ENCODE assay signal across 8 cellular contexts in genomic region chr1:147072371-147073061, GRCh38.
A peak's percentile ranks its signal among the peaks of the same experiment; 100 is the strongest.
DNase-seq lines count a peak whose midpoint lies in the region; ATAC-seq, FAIRE-seq and TF ChIP-seq lines count a peak whose summit lies in the region.

No MANE protein-coding gene starts in this region.

- peak overlapping the region in 1 of 2 experiments; percentile 48; a peak in 1 of 4 replicates for H3K9ac ChIP-seq in K562 (ENCODE audit: insufficient read depth in 1 of 2, low read depth in 2 of 2, low read length in 2 of 2)

- BruUV-seq in K562 (replicated peaks; lab: Mats Ljungman, UMichigan), result no TSS peak

- TF ChIP-seq POLR2A in K562 (conservative IDR thresholded peaks at IDR 0.05), result no peak
- TF ChIP-seq POLR2A in right lobe of liver (IDR thresholded peaks at IDR 0.05), result no peak
- TF ChIP-seq POLR2A in suprapubic skin (IDR thresholded peaks at IDR 0.05), result no peak

- H3K79me2 ChIP-seq in K562 (ENCODE audit: control insufficient read depth, insufficient read depth, low read length), result no peaks in the 10 kb centered on the region

- H3K36me3 ChIP-seq in K562 (ENCODE audit: control insufficient read depth, insufficient read depth, low read length), result no peaks in the 10 kb centered on the region
- H3K36me3 ChIP-seq in right lobe of liver, result no peaks in the 10 kb centered on the region
- no peaks in the 10 kb centered on the region for H3K36me3 ChIP-seq in suprapubic skin

- no peaks in the 10 kb centered on the region; the same call in 1 of the 2 replicates for H4K20me1 ChIP-seq in K562 (replicated peaks; ENCODE audit: control insufficient read depth, insufficient read depth, low read length)

- TF ChIP-seq CTCF in K562 (IDR thresholded peaks at IDR 0.05 in 2 of 3, conservative IDR thresholded peaks at IDR 0.05 in 1 of 3; ENCODE audit: insufficient read depth in 2 of 3, low read depth in 1 of 3, low read length in 3 of 3) (no peak), right lobe of liver (IDR thresholded peaks at IDR 0.05) (no peak), suprapubic skin (IDR thresholded peaks at IDR 0.05) (no peak)

- H3K27me3 ChIP-seq in K562 (ENCODE audit: control insufficient read depth in 2 of 2, insufficient read depth in 2 of 2, low read length in 2 of 2), result peaks cover 41 to 43% of the 10 kb centered on the region in 2 experiments
- no peaks in the 10 kb centered on the region for H3K27me3 ChIP-seq in right lobe of liver
- peaks cover 68% of the 10 kb centered on the region for H3K27me3 ChIP-seq in suprapubic skin

- ATAC-seq in K562, result no peak; the same call in 1 of the 3 replicates
- ATAC-seq in right lobe of liver, result peak; percentile 53 to 70 (median 61)
- ATAC-seq in GM18861 (IDR thresholded peaks at IDR 0.05; ENCODE audit: unreplicated experiment), result no peak

- peak; percentile 30 for DNase-seq in activated CD4-positive, alpha-beta T cell treated with anti-CD3 and anti-CD28 coated beads for 48 hours
- DNase-seq in activated CD4-positive, alpha-beta T cell treated with anti-CD3 and anti-CD28 coated beads, Interleukin-2, amount 50 U/mL, for 4 hours, result no peak
- DNase-seq in K562 (ENCODE audit: extremely low read depth in 1 of 4, low spot score in 3 of 4), result no peak
- no peak for DNase-seq in right lobe of liver
- DNase-seq in suprapubic skin (ENCODE audit: low spot score in 2 of 2), result no peak
- DNase-seq in NCI-H1105 (lab: John Stamatoyannopoulos, UW), result no peak
- no peak for DNase-seq in NCI-H187 treated with DMSO at 0.1 percent for 48 hours (lab: John Stamatoyannopoulos, UW)

- H3K27ac ChIP-seq in K562 (ENCODE audit: extremely low read depth, low read depth, low read length), result no peak overlapping the region
- H3K27ac ChIP-seq in right lobe of liver, result no peak overlapping the region
- H3K27ac ChIP-seq in suprapubic skin, result no peak overlapping the region

- peak overlapping the region; percentile 32; the same call in 1 of the 2 replicates for H2AFZ ChIP-seq in K562 (ENCODE audit: low read depth, low read length)

- in situ Hi-C loops in K562 (cut with MboI), result no loop called here

- POLR2A ChIA-PET in K562 (lab: Yijun Ruan, JAX), result interaction anchor here (1.6 kb wide), 1 partner anchor 12 kb away, joined by 12 read pairs; no protein-coding TSS in a partner anchor

- CTCF ChIA-PET in K562 (lab: Yijun Ruan, JAX; ENCODE audit: low intra/inter-chr PET ratio), result no interaction called here

- H3K9me1 ChIP-seq in K562 (ENCODE audit: control insufficient read depth, insufficient read depth, low read length), result no peaks in the 10 kb centered on the region

- no peak for TF ChIP-seq RAD21 in K562 (CRISPR knock-in tag; conservative IDR thresholded peaks at IDR 0.05 in 1 of 2, IDR thresholded peaks at IDR 0.05 in 1 of 2)

- intact Hi-C loops in K562 (cut with micrococcal nuclease) (no loop called here), right lobe of liver (cut with DNase I) (no loop called here)

- no peak overlapping the region for H3K4me3 ChIP-seq in K562
- peak overlapping the region in 2 of 3 donors; percentile 1 to 35 for H3K4me3 ChIP-seq in right lobe of liver
- peak overlapping the region; percentile 43 for H3K4me3 ChIP-seq in suprapubic skin

- no peak for TF ChIP-seq EP300 in K562 (IDR thresholded peaks at IDR 0.05; ENCODE audit: low read length)
- TF ChIP-seq EP300 in suprapubic skin (IDR thresholded peaks at IDR 0.05), result no peak

- no peak overlapping the region; the same call in 1 of the 2 replicates for H3K4me2 ChIP-seq in K562 (ENCODE audit: insufficient read depth, low read length)

- no peak for FAIRE-seq in K562 (lab: Jason Lieb, UNC)

- H3K9me3 ChIP-seq in K562 (replicated peaks; ENCODE audit: control insufficient read depth, insufficient read depth, low read depth, low read length), result no peaks in the 10 kb centered on the region
- no peaks in the 10 kb centered on the region for H3K9me3 ChIP-seq in right lobe of liver
- no peaks in the 10 kb centered on the region for H3K9me3 ChIP-seq in suprapubic skin

- H3K4me1 ChIP-seq in K562 (replicated peaks in 1 of 2; ENCODE audit: control insufficient read depth in 2 of 2, insufficient read depth in 2 of 2, low read length in 2 of 2) (peaks cover 0 to 8% of the 10 kb centered on the region in 2 experiments; a peak in 2 of 5 replicates), right lobe of liver (no peaks in the 10 kb centered on the region), suprapubic skin (peaks cover 11% of the 10 kb centered on the region)

- WGBS in K562 (ENCODE audit: insufficient coverage, low coverage, missing lambda C conversion rate), result 2% methylated on average over 38 of the region's 40 CpGs
- WGBS in right lobe of liver (ENCODE audit: insufficient coverage, low coverage, low lambda C conversion rate, missing lambda C conversion rate), result 14% methylated on average over 33 of the region's 40 CpGs
- WGBS in suprapubic skin, result 5% methylated on average over 36 of the region's 40 CpGs

TF ChIP-seq in K562, 482 proteins besides CTCF, POLR2A, EP300 and RAD21 (continues in another document):
- TF ChIP-seq MXI1 (IDR thresholded peaks at IDR 0.05; ENCODE audit: low read depth, low read length), result no peak
- TF ChIP-seq ELF4 (CRISPR knock-in tag; IDR thresholded peaks at IDR 0.05), result no peak
- TF ChIP-seq TBP (optimal IDR thresholded peaks at IDR 0.05; ENCODE audit: low read depth, low read length), result peak; percentile 48
- TF ChIP-seq POLR2H (tag; IDR thresholded peaks at IDR 0.05; ENCODE audit: low read depth), result peak; percentile 7
- peak in 1 of 2 experiments; percentile 43 for TF ChIP-seq E2F6 (IDR thresholded peaks at IDR 0.05; ENCODE audit: borderline replicate concordance in 1 of 2, extremely low read depth in 1 of 2, insufficient read depth in 1 of 2, insufficient read length in 1 of 2, low read depth in 1 of 2, low read length in 1 of 2, poor library complexity in 1 of 2, severe bottlenecking in 1 of 2)
- TF ChIP-seq RCOR1 (IDR thresholded peaks at IDR 0.05; ENCODE audit: borderline replicate concordance in 1 of 2, low read depth in 2 of 2, low read length in 2 of 2), result no peak

Comparison
In these comparisons a context has a peak if more than half of its experiments do, and no peak if none do; other contexts are left out.
1. ATAC-seq: peak in right lobe of liver (4 of 4); none in K562 (single experiment) and GM18861 (single experiment).